In genomic region chr7:208128-208673, GRCh38 we compare ENCODE assay signal across 1 cellular context.
TF ChIP-seq lines count a peak whose summit lies in the region.

No MANE protein-coding gene starts in this region.

TF ChIP-seq in GM23338, 12 proteins besides CTCF, POLR2A, EP300 and RAD21 (continued from another document):
- TF ChIP-seq, protein P1, sequence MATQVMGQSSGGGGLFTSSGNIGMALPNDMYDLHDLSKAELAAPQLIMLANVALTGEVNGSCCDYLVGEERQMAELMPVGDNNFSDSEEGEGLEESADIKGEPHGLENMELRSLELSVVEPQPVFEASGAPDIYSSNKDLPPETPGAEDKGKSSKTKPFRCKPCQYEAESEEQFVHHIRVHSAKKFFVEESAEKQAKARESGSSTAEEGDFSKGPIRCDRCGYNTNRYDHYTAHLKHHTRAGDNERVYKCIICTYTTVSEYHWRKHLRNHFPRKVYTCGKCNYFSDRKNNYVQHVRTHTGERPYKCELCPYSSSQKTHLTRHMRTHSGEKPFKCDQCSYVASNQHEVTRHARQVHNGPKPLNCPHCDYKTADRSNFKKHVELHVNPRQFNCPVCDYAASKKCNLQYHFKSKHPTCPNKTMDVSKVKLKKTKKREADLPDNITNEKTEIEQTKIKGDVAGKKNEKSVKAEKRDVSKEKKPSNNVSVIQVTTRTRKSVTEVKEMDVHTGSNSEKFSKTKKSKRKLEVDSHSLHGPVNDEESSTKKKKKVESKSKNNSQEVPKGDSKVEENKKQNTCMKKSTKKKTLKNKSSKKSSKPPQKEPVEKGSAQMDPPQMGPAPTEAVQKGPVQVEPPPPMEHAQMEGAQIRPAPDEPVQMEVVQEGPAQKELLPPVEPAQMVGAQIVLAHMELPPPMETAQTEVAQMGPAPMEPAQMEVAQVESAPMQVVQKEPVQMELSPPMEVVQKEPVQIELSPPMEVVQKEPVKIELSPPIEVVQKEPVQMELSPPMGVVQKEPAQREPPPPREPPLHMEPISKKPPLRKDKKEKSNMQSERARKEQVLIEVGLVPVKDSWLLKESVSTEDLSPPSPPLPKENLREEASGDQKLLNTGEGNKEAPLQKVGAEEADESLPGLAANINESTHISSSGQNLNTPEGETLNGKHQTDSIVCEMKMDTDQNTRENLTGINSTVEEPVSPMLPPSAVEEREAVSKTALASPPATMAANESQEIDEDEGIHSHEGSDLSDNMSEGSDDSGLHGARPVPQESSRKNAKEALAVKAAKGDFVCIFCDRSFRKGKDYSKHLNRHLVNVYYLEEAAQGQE (IDR thresholded peaks at IDR 0.05; ENCODE audit: unreplicated experiment), result no peak
- no peak for TF ChIP-seq POLR2AphosphoS5 (IDR thresholded peaks at IDR 0.05; ENCODE audit: low read depth)
- TF ChIP-seq NANOG (IDR thresholded peaks at IDR 0.05; ENCODE audit: borderline replicate concordance), result no peak
